31 cellular contexts compared by ENCODE assay signal in genomic region chr6:22249646-22250045, GRCh38. TPM values are rescaled to one million over a fixed set of nuclear protein-coding genes. Genes with fewer than 3 reads are reported as not detected.
DNase-seq lines count a peak whose midpoint lies in the region; ATAC-seq and TF ChIP-seq lines count a peak whose summit lies in the region.
"Had no signal": no experiment of that assay in that cellular context is flagged by ENCODE, and none has a peak within 500 bp of the region (broad histone marks: within the 10 kb centered on the region; RNA-seq: fewer than 3 reads in every experiment).

No MANE protein-coding gene starts in this region.

- no peak overlapping the region for H3K27ac Mint-ChIP-seq in activated T-cell treated with anti-CD3 and anti-CD28 coated beads, Interleukin-2, amount 50 U/mL, for 72 hours
- H3K27ac Mint-ChIP-seq: activated CD8-positive, alpha-beta T cell treated with anti-CD3 and anti-CD28 coated beads for 36 hours; activated naive CD8-positive, alpha-beta T cell treated with anti-CD3 and anti-CD28 coated beads, Interleukin-2, amount 10 ng/mL, durations not matched to agents 7 days and 5 days; HFFc6 had no signal

- no peaks in the 10 kb centered on the region for H4K20me1 ChIP-seq in smooth muscle cell (ENCODE audit: low read depth)

- H3F3A ChIP-seq in smooth muscle cell (ENCODE audit: low read depth), result peaks cover 4% of the 10 kb centered on the region

- H3K4me1 ChIP-seq in HUES48 (ENCODE audit: control insufficient read depth, insufficient read depth, low read length) (peaks cover 51% of the 10 kb centered on the region), adipocyte (ENCODE audit: control insufficient read depth, insufficient read depth, low read length) (peaks cover 48% of the 10 kb centered on the region), iPS-18a (ENCODE audit: control insufficient read depth, low read depth, low read length) (peaks cover 34% of the 10 kb centered on the region), smooth muscle cell (ENCODE audit: low read depth) (peaks cover 44% of the 10 kb centered on the region)
- H3K4me1 ChIP-seq: colonic mucosa, gastroesophageal sphincter, psoas muscle, uterus had no signal

- H3K4me2 ChIP-seq in smooth muscle cell, result peak overlapping the region; percentile 70

- no peak overlapping the region for H2AFZ ChIP-seq in smooth muscle cell (ENCODE audit: low read depth)

- H3K27ac ChIP-seq in HUES48 (ENCODE audit: low read depth, low read length) (peak overlapping the region; percentile 87), iPS-18a (ENCODE audit: low read length) (peak overlapping the region; percentile 83), smooth muscle cell (ENCODE audit: low read depth) (peak overlapping the region; percentile 90)
- H3K27ac ChIP-seq: C4-2B, colonic mucosa, psoas muscle had no signal

- no peaks in the 10 kb centered on the region for H3K27me3 Mint-ChIP-seq in activated T-cell treated with anti-CD3 and anti-CD28 coated beads, Interleukin-2, amount 50 U/mL, for 72 hours (ENCODE audit: low read depth)
- H3K27me3 Mint-ChIP-seq: activated CD8-positive, alpha-beta T cell treated with anti-CD3 and anti-CD28 coated beads for 36 hours; activated naive CD8-positive, alpha-beta T cell treated with anti-CD3 and anti-CD28 coated beads, Interleukin-2, amount 10 ng/mL, durations not matched to agents 7 days and 5 days had no signal

- peaks cover 0 to 3% of the 10 kb centered on the region in 2 donors for H3K9me3 Mint-ChIP-seq in activated T-cell treated with anti-CD3 and anti-CD28 coated beads, Interleukin-2, amount 50 U/mL, for 72 hours
- H3K9me3 Mint-ChIP-seq: activated CD8-positive, alpha-beta T cell treated with anti-CD3 and anti-CD28 coated beads for 36 hours; activated naive CD8-positive, alpha-beta T cell treated with anti-CD3 and anti-CD28 coated beads, Interleukin-2, amount 10 ng/mL, durations not matched to agents 7 days and 5 days had no signal

- ATAC-seq in GM21619 (IDR thresholded peaks at IDR 0.05; ENCODE audit: unreplicated experiment), result no peak
- no peak for ATAC-seq in activated T-cell treated with anti-CD3 and anti-CD28 coated beads, Interleukin-2, amount 50 U/mL, for 72 hours (replicated peaks in 1 of 2)
- ATAC-seq: activated CD8-positive, alpha-beta T cell treated with anti-CD3 and anti-CD28 coated beads for 36 hours; K562; mucosa of descending colon; psoas muscle had no signal

- H3K4me3 ChIP-seq in HUES48 (ENCODE audit: low read depth, low read length) (peak overlapping the region; percentile 39), adipocyte (ENCODE audit: low read length) (peak overlapping the region; percentile 37), iPS-18a (ENCODE audit: low read length) (peak overlapping the region; percentile 44), smooth muscle cell (no peak overlapping the region)
- H3K4me3 ChIP-seq: body of pancreas, colonic mucosa, gastroesophageal sphincter, K562, mucosa of descending colon, psoas muscle, uterus had no signal

- no peak for TF ChIP-seq CTCF in smooth muscle cell (IDR thresholded peaks at IDR 0.05; ENCODE audit: borderline replicate concordance, insufficient read depth, poor library complexity, severe bottlenecking)

- H3K36me3 ChIP-seq in HUES48 (ENCODE audit: control insufficient read depth, insufficient read depth, low read length), result no peaks in the 10 kb centered on the region
- H3K36me3 ChIP-seq in adipocyte (ENCODE audit: control insufficient read depth, insufficient read depth, low read length, severe bottlenecking), result no peaks in the 10 kb centered on the region
- H3K36me3 ChIP-seq in iPS-18a (ENCODE audit: control insufficient read depth, low read depth, low read length), result no peaks in the 10 kb centered on the region
- H3K36me3 ChIP-seq in smooth muscle cell (ENCODE audit: low read depth), result no peaks in the 10 kb centered on the region
- H3K36me3 ChIP-seq: colonic mucosa, gastroesophageal sphincter, uterus had no signal

- no peaks in the 10 kb centered on the region for H3K27me3 ChIP-seq in HUES48 (ENCODE audit: control insufficient read depth, insufficient read depth, low read length)
- H3K27me3 ChIP-seq in adipocyte (replicated peaks; ENCODE audit: control insufficient read depth, insufficient read depth, low read length), result no peaks in the 10 kb centered on the region
- no peaks in the 10 kb centered on the region for H3K27me3 ChIP-seq in iPS-18a (ENCODE audit: control insufficient read depth, insufficient read depth, low read length)
- H3K27me3 ChIP-seq in smooth muscle cell (ENCODE audit: low read depth), result no peaks in the 10 kb centered on the region
- H3K27me3 ChIP-seq: body of pancreas, colonic mucosa, gastroesophageal sphincter, uterus had no signal

- H3K9ac ChIP-seq in HUES48 (ENCODE audit: low read depth, low read length) (no peak overlapping the region), adipocyte (ENCODE audit: low read length) (peak overlapping the region; percentile 67), iPS-18a (ENCODE audit: low read length) (no peak overlapping the region), smooth muscle cell (ENCODE audit: low read depth) (peak overlapping the region; percentile 25)

- no peaks in the 10 kb centered on the region for H3K4me1 Mint-ChIP-seq in activated T-cell treated with anti-CD3 and anti-CD28 coated beads, Interleukin-2, amount 50 U/mL, for 72 hours (ENCODE audit: low read depth)
- H3K4me1 Mint-ChIP-seq: activated naive CD8-positive, alpha-beta T cell treated with anti-CD3 and anti-CD28 coated beads, Interleukin-2, amount 10 ng/mL, durations not matched to agents 7 days and 5 days had no signal

- WGBS in smooth muscle cell (ENCODE audit: low lambda C conversion rate), result 89% methylated on average over 6 of the region's 6 CpGs

- DNase-seq in adipocyte (ENCODE audit: low read depth) (peak; percentile 43), smooth muscle cell (lab: John Stamatoyannopoulos, UW; ENCODE audit: unreplicated experiment) (no peak), NCI-H2196 treated with DMSO at 0.1 percent for 48 hours (lab: John Stamatoyannopoulos, UW; ENCODE audit: unreplicated experiment) (no peak)
- no peak for DNase-seq in activated T-cell treated with anti-CD3 and anti-CD28 coated beads, Interleukin-2, amount 50 U/mL, for 72 hours
- DNase-seq: activated CD4-positive, CD25-positive, alpha-beta regulatory T cell treated with anti-CD3 and anti-CD28 coated beads, Interleukin-2, amount 50 U/mL, for 72 hours; activated CD8-positive, alpha-beta T cell treated with anti-CD3 and anti-CD28 coated beads for 36 hours; activated effector memory CD4-positive, alpha-beta T cell treated with anti-CD3 and anti-CD28 coated beads, Interleukin-2, amount 50 U/mL, for 16 hours; activated naive CD8-positive, alpha-beta T cell treated with anti-CD3 and anti-CD28 coated beads, Interleukin-2, amount 10 ng/mL, durations not matched to agents 7 days and 5 days; body of pancreas; colonic mucosa; effector memory CD4-positive, alpha-beta T cell; HFFc6; islet precursor cell; mucosa of descending colon; NCI-H2029 treated with DMSO at 0.1 percent for 48 hours; NCI-H446 treated with DMSO at 0.1 percent for 48 hours; psoas muscle; SHP77 treated with DMSO at 0.1 percent for 48 hours; substantia nigra; T-helper 1 cell; uterus had no signal

- H3K9me3 ChIP-seq in HUES48 (ENCODE audit: control insufficient read depth, insufficient read depth, low read length) (no peaks in the 10 kb centered on the region), adipocyte (ENCODE audit: control insufficient read depth, low read length) (no peaks in the 10 kb centered on the region), iPS-18a (ENCODE audit: control insufficient read depth, low read depth, low read length) (no peaks in the 10 kb centered on the region), smooth muscle cell (replicated peaks; ENCODE audit: low read depth) (no peaks in the 10 kb centered on the region)
- H3K9me3 ChIP-seq: body of pancreas, colonic mucosa, gastroesophageal sphincter, mucosa of descending colon, psoas muscle, uterus had no signal

- no peaks in the 10 kb centered on the region for H3K79me2 ChIP-seq in smooth muscle cell (ENCODE audit: low read depth)

- no peaks in the 10 kb centered on the region for H3K36me3 Mint-ChIP-seq in activated T-cell treated with anti-CD3 and anti-CD28 coated beads, Interleukin-2, amount 50 U/mL, for 72 hours (ENCODE audit: insufficient read depth in 2 of 2)
- H3K36me3 Mint-ChIP-seq: activated naive CD8-positive, alpha-beta T cell treated with anti-CD3 and anti-CD28 coated beads, Interleukin-2, amount 10 ng/mL, durations not matched to agents 7 days and 5 days had no signal

- no peak overlapping the region for H3K4me3 Mint-ChIP-seq in activated T-cell treated with anti-CD3 and anti-CD28 coated beads, Interleukin-2, amount 50 U/mL, for 72 hours
- H3K4me3 Mint-ChIP-seq: activated CD8-positive, alpha-beta T cell treated with anti-CD3 and anti-CD28 coated beads for 36 hours; activated naive CD8-positive, alpha-beta T cell treated with anti-CD3 and anti-CD28 coated beads, Interleukin-2, amount 10 ng/mL, durations not matched to agents 7 days and 5 days; HFFc6 had no signal

RNA-seq across cellular contexts. Expression of gene PRL, which starts 47.2 kb away (rescaled TPM):
- not detected in 2 replicates for total RNA-seq in smooth muscle cell
- polyA plus RNA-seq in smooth muscle cell, result 0.26 TPM in 1 of 2 replicates, not detected in the other
- under 1 TPM in 1 of 2 donors, not detected in 1; 0.19 TPM for total RNA-seq in activated T-cell treated with anti-CD3 and anti-CD28 coated beads, Interleukin-2, amount 50 U/mL, for 72 hours
- total RNA-seq: activated naive CD8-positive, alpha-beta T cell treated with anti-CD3 and anti-CD28 coated beads, Interleukin-2, amount 10 ng/mL, durations not matched to agents 7 days and 5 days; body of pancreas; colonic mucosa; gastroesophageal sphincter; HFFc6; K562; lower leg skin; MCF 10A; mucosa of descending colon; neural crest cell; psoas muscle; uterus had no signal
- polyA plus RNA-seq: esophagus, K562 had no signal

Comparison
In these comparisons a context has a peak if more than half of its experiments do, and no peak if none do; other contexts are left out.
1. H3K9ac ChIP-seq: peak in adipocyte (single experiment) and smooth muscle cell (single experiment); none in HUES48 (single experiment) and iPS-18a (single experiment).
2. Peak in every context shown above with its lines, with median percentiles within 50 percentile points of each other: H3K27ac ChIP-seq.